In genomic region chr10:104582604-104582951, GRCh38 we compare ENCODE assay signal across 19 cellular contexts. TPM values are rescaled to one million over a fixed set of nuclear protein-coding genes. Genes with fewer than 3 reads are reported as not detected.
DNase-seq lines count a peak whose midpoint lies in the region; ATAC-seq, FAIRE-seq and TF ChIP-seq lines count a peak whose summit lies in the region.
"Had no signal": no experiment of that assay in that cellular context is flagged by ENCODE, and none has a peak within 500 bp of the region (broad histone marks: within the 10 kb centered on the region; RNA-seq: fewer than 3 reads in every experiment).

No MANE protein-coding gene starts in this region.

- H3K27me3 Mint-ChIP-seq in activated CD8-positive, alpha-beta memory T cell treated with anti-CD3 and anti-CD28 coated beads, Interleukin-2, amount 10 ng/mL, durations not matched to agents 7 days and 5 days = peaks cover 29% of the 10 kb centered on the region
- H3K27me3 Mint-ChIP-seq in natural killer cell (ENCODE audit: low read depth in 2 of 2) = peaks cover 19 to 33% of the 10 kb centered on the region in 2 donors

- TF ChIP-seq CTCF in mammary epithelial cell (conservative IDR thresholded peaks at IDR 0.05 in 1 of 2, IDR thresholded peaks at IDR 0.05 in 1 of 2; ENCODE audit: extremely low read depth in 1 of 2, insufficient read depth in 1 of 2, low read depth in 1 of 2, low read length in 2 of 2) (no peak), natural killer cell (IDR thresholded peaks at IDR 0.05) (no peak)

- BruUV-seq in mammary epithelial cell (replicated peaks; lab: Mats Ljungman, UMichigan) = no TSS peak

- H3K27ac Mint-ChIP-seq in activated CD8-positive, alpha-beta memory T cell treated with anti-CD3 and anti-CD28 coated beads, Interleukin-2, amount 10 ng/mL, durations not matched to agents 7 days and 5 days = no peak overlapping the region
- no peak overlapping the region for H3K27ac Mint-ChIP-seq in natural killer cell
- H3K27ac Mint-ChIP-seq: stimulated activated memory B cell treated with anti-CD40 and anti-IgM and Interleukin-4, amounts not matched to agents 10 μg/mL and 1 μg/mL and 100 μg/mL, for 72 hours; WTC11 had no signal

- 20% methylated on average over 2 of the region's 4 CpGs for WGBS in mammary epithelial cell (ENCODE audit: low coverage, missing lambda C conversion rate)

- H3K4me3 Mint-ChIP-seq in activated CD8-positive, alpha-beta memory T cell treated with anti-CD3 and anti-CD28 coated beads, Interleukin-2, amount 10 ng/mL, durations not matched to agents 7 days and 5 days = no peak overlapping the region
- no peak overlapping the region for H3K4me3 Mint-ChIP-seq in natural killer cell
- H3K4me3 Mint-ChIP-seq: central memory CD8-positive, alpha-beta T cell; neural crest cell; stimulated activated memory B cell treated with anti-CD40 and anti-IgM and Interleukin-4, amounts not matched to agents 10 μg/mL and 1 μg/mL and 100 μg/mL, for 72 hours; WTC11 had no signal

- no peaks in the 10 kb centered on the region for H3K9me3 ChIP-seq in mammary epithelial cell (replicated peaks; ENCODE audit: insufficient read depth, low read length)
- H3K9me3 ChIP-seq: right lobe of liver had no signal

- DNase-seq in activated CD8-positive, alpha-beta memory T cell treated with anti-CD3 and anti-CD28 coated beads, Interleukin-2, amount 10 ng/mL, durations not matched to agents 7 days and 5 days = no peak
- no peak for DNase-seq in activated CD8-positive, alpha-beta memory T cell treated with anti-CD3 and anti-CD28 coated beads, Interleukin-2, amount 50 U/mL, for 4 hours
- peak; percentile 68 for DNase-seq in NCI-H1436 treated with DMSO at 0.1 percent for 48 hours (lab: John Stamatoyannopoulos, UW)
- DNase-seq in mammary epithelial cell = peak; percentile 40
- DNase-seq in urothelium cell line (ENCODE audit: low spot score) = peak; percentile 42
- DNase-seq in natural killer cell = no peak
- DNase-seq in NCI-H510A (lab: John Stamatoyannopoulos, UW) = no peak
- DNase-seq: Calu3; foreskin melanocyte; NCI-H446; OCI-M1; right lobe of liver; stimulated activated CD4-positive, alpha-beta T cell treated with anti-CD3 and anti-CD28 coated beads, Interleukin-4, amount 100 ng/mL, for 4 hours had no signal

- FAIRE-seq in urothelium cell line (lab: Jason Lieb, UNC) = peak; percentile 20

- dilution Hi-C loops in mammary epithelial cell (cut with HindIII; ENCODE audit: low sequenced_read_pairs) = loop anchor here (25.0 kb wide), 1 partner anchor 170 kb away; no protein-coding TSS in a partner anchor

- H4K20me1 ChIP-seq in mammary epithelial cell (ENCODE audit: insufficient read depth, low read length) = no peaks in the 10 kb centered on the region

- CTCF ChIA-PET in activated CD8-positive, alpha-beta memory T cell treated with anti-CD3 and anti-CD28 coated beads, Interleukin-2, amount 10 ng/mL, durations not matched to agents 7 days and 5 days (lab: Charles Lee) = interaction anchor here (1.2 kb wide), 1 partner anchor 8 kb away, joined by 3 read pairs; no protein-coding TSS in a partner anchor
- CTCF ChIA-PET in mammary epithelial cell (lab: Charles Lee; ENCODE audit: low non-redundant PET) = no interaction called here

- H3K4me3 ChIP-seq in mammary epithelial cell (replicated peaks in 1 of 3; ENCODE audit: insufficient read depth in 1 of 3, low read depth in 2 of 3, low read length in 3 of 3) = no peak overlapping the region
- H3K4me3 ChIP-seq: right lobe of liver had no signal

- H3K4me1 Mint-ChIP-seq in activated CD8-positive, alpha-beta memory T cell treated with anti-CD3 and anti-CD28 coated beads, Interleukin-2, amount 10 ng/mL, durations not matched to agents 7 days and 5 days = peaks cover 5% of the 10 kb centered on the region
- peaks cover 6 to 19% of the 10 kb centered on the region in 2 donors for H3K4me1 Mint-ChIP-seq in natural killer cell

- H3K9ac ChIP-seq in mammary epithelial cell (ENCODE audit: insufficient read depth, low read length) = no peak overlapping the region

- H3K4me2 ChIP-seq in mammary epithelial cell (ENCODE audit: insufficient read depth, low read depth, low read length) = no peak overlapping the region

- H3K4me1 ChIP-seq in mammary epithelial cell (ENCODE audit: insufficient read depth, low read length) = peaks cover 20% of the 10 kb centered on the region
- H3K4me1 ChIP-seq: right lobe of liver had no signal

- no peak overlapping the region for H3K27ac ChIP-seq in mammary epithelial cell (ENCODE audit: insufficient read depth, low read depth, low read length)
- H3K27ac ChIP-seq: right lobe of liver had no signal

- no peaks in the 10 kb centered on the region for H3K27me3 ChIP-seq in mammary epithelial cell (ENCODE audit: insufficient read depth, low read length)
- H3K27me3 ChIP-seq: right lobe of liver had no signal

- ATAC-seq in activated CD8-positive, alpha-beta memory T cell treated with anti-CD3 and anti-CD28 coated beads, Interleukin-2, amount 10 ng/mL, durations not matched to agents 7 days and 5 days = peak; percentile 12
- ATAC-seq in natural killer cell = no peak
- no peak for ATAC-seq in GM19324 (IDR thresholded peaks at IDR 0.05; ENCODE audit: low FRiP score, unreplicated experiment)
- ATAC-seq: right lobe of liver; stimulated activated memory B cell treated with anti-CD40 and anti-IgM and Interleukin-4, amounts not matched to agents 10 μg/mL and 1 μg/mL and 100 μg/mL, for 72 hours; WTC11 had no signal

- in situ Hi-C loops in mammary epithelial cell (cut with MboI; ENCODE audit: low sequenced_read_pairs in 2 of 2) = loop anchor here in 1 of 2 donors (25.0 kb wide), 1 partner anchor 295 kb away; no protein-coding TSS in a partner anchor

- intact Hi-C loops in mammary epithelial cell (cut with micrococcal nuclease) = no loop called here
- intact Hi-C loops in natural killer cell (cut with micrococcal nuclease) = no loop called here

- no peaks in the 10 kb centered on the region for H3K79me2 ChIP-seq in mammary epithelial cell (ENCODE audit: insufficient read depth, low read length)

- H3K36me3 ChIP-seq in mammary epithelial cell (ENCODE audit: insufficient read depth, low read length) = no peaks in the 10 kb centered on the region
- H3K36me3 ChIP-seq: right lobe of liver had no signal

- H2AFZ ChIP-seq in mammary epithelial cell (ENCODE audit: low read depth, low read length) = no peak overlapping the region

- no peaks in the 10 kb centered on the region for H3K9me3 Mint-ChIP-seq in activated CD8-positive, alpha-beta memory T cell treated with anti-CD3 and anti-CD28 coated beads, Interleukin-2, amount 10 ng/mL, durations not matched to agents 7 days and 5 days (ENCODE audit: low read depth)
- H3K9me3 Mint-ChIP-seq in natural killer cell = no peaks in the 10 kb centered on the region
- H3K9me3 Mint-ChIP-seq: central memory CD8-positive, alpha-beta T cell; neural crest cell had no signal

- no peaks in the 10 kb centered on the region for H3K36me3 Mint-ChIP-seq in activated CD8-positive, alpha-beta memory T cell treated with anti-CD3 and anti-CD28 coated beads, Interleukin-2, amount 10 ng/mL, durations not matched to agents 7 days and 5 days
- H3K36me3 Mint-ChIP-seq in natural killer cell = no peaks in the 10 kb centered on the region
- H3K36me3 Mint-ChIP-seq: activated naive CD4-positive, alpha-beta T cell treated with anti-CD3 and anti-CD28 coated beads, Interleukin-2, amount 50 U/mL, for 72 hours; stimulated activated memory B cell treated with anti-CD40 and anti-IgM and Interleukin-4, amounts not matched to agents 10 μg/mL and 1 μg/mL and 100 μg/mL, for 72 hours; WTC11 had no signal

RNA-seq across cellular contexts. Expression of gene SORCS3, which starts 58.5 kb away (rescaled TPM):
- total RNA-seq in activated CD8-positive, alpha-beta memory T cell treated with anti-CD3 and anti-CD28 coated beads, Interleukin-2, amount 10 ng/mL, durations not matched to agents 7 days and 5 days = not detected
- total RNA-seq in mammary epithelial cell (not detected), natural killer cell (under 1 TPM in 2 of 3 donors, not detected in 1; 0.05 to 0.09 TPM)
- not detected for polyA plus RNA-seq in mammary epithelial cell
- polyA minus RNA-seq in mammary epithelial cell = not detected
- total RNA-seq: activated naive CD4-positive, alpha-beta T cell treated with anti-CD3 and anti-CD28 coated beads, Interleukin-2, amount 50 U/mL, for 72 hours; Calu3; right lobe of liver had no signal

Comparison
In these comparisons a context has a peak if more than half of its experiments do, and no peak if none do; other contexts are left out.
1. DNase-seq: peak in NCI-H1436 treated with DMSO at 0.1 percent for 48 hours (single experiment), mammary epithelial cell (single experiment) and urothelium cell line (single experiment); none in activated CD8-positive, alpha-beta memory T cell treated with anti-CD3 and anti-CD28 coated beads, Interleukin-2, amount 10 ng/mL, durations not matched to agents 7 days and 5 days (single experiment), activated CD8-positive, alpha-beta memory T cell treated with anti-CD3 and anti-CD28 coated beads, Interleukin-2, amount 50 U/mL, for 4 hours (single experiment), natural killer cell (single experiment) and NCI-H510A (single experiment).